13 cellular contexts compared by ENCODE assay signal in genomic region chr5:86596476-86596875, GRCh38.
"Had no signal": no experiment of that assay in that cellular context is flagged by ENCODE, and none has a peak within 500 bp of the region (broad histone marks: within the 10 kb centered on the region; RNA-seq: fewer than 3 reads in every experiment).

No MANE protein-coding gene starts in this region.

- H3K4me1 ChIP-seq: heart left ventricle had no signal

- H3K9me3 Mint-ChIP-seq: type B pancreatic cell had no signal

- H3K4me3 ChIP-seq: dorsolateral prefrontal cortex, heart left ventricle, smooth muscle cell had no signal

- H3K27me3 ChIP-seq: heart left ventricle had no signal

- H3K36me3 ChIP-seq: heart left ventricle had no signal

- H3K4me1 Mint-ChIP-seq: naive thymus-derived CD4-positive, alpha-beta T cell had no signal

- H3K27ac ChIP-seq: dorsolateral prefrontal cortex, heart left ventricle had no signal

- ATAC-seq: esophagus mucosa; heart left ventricle; naive thymus-derived CD4-positive, alpha-beta T cell; right cardiac atrium had no signal

- H3K36me3 Mint-ChIP-seq: type B pancreatic cell had no signal

- H3K27ac Mint-ChIP-seq: naive thymus-derived CD4-positive, alpha-beta T cell; type B pancreatic cell had no signal

- DNase-seq: cortex of kidney; dorsolateral prefrontal cortex; effector CD8-positive, alpha-beta T cell; heart left ventricle; hippocampal formation; mesendoderm; naive thymus-derived CD4-positive, alpha-beta T cell; right cardiac atrium; stimulated activated CD4-positive, alpha-beta T cell treated with anti-CD3 and anti-CD28 coated beads, Interleukin-2, amount 100 ng/mL, for 48 hours; stimulated activated naive CD4-positive, alpha-beta T cell treated with Interleukin-2 at 50 U/mL for 16 hours had no signal

- H3K27me3 Mint-ChIP-seq: type B pancreatic cell had no signal

- H3K4me3 Mint-ChIP-seq: naive thymus-derived CD4-positive, alpha-beta T cell; type B pancreatic cell had no signal
